ENCODE assay signal across 1 cellular context in genomic region chr2:119240311-119241204, GRCh38.
TF ChIP-seq lines count a peak whose summit lies in the region.

No MANE protein-coding gene starts in this region.

TF ChIP-seq in HepG2, 621 proteins besides CTCF, POLR2A, EP300 and RAD21 (continued from another document):
- no peak for TF ChIP-seq BATF2 (CRISPR knock-in tag; IDR thresholded peaks at IDR 0.05)
- no peak for TF ChIP-seq SRSF4 (IDR thresholded peaks at IDR 0.05; ENCODE audit: low read depth, low read length, poor library complexity, severe bottlenecking)
- no peak for TF ChIP-seq MEF2D (CRISPR knock-in tag; IDR thresholded peaks at IDR 0.05)
- no peak for TF ChIP-seq NR1H2 (CRISPR knock-in tag; IDR thresholded peaks at IDR 0.05; ENCODE audit: borderline replicate concordance, low read depth)
- TF ChIP-seq SP140L (CRISPR knock-in tag; IDR thresholded peaks at IDR 0.05; ENCODE audit: borderline replicate concordance), result no peak
- TF ChIP-seq ZKSCAN5 (CRISPR knock-in tag; IDR thresholded peaks at IDR 0.05), result no peak
- TF ChIP-seq ZNF576 (CRISPR knock-in tag; IDR thresholded peaks at IDR 0.05), result no peak
- TF ChIP-seq PAF1 (CRISPR knock-in tag; IDR thresholded peaks at IDR 0.05), result no peak
- TF ChIP-seq IKZF5 (CRISPR knock-in tag; IDR thresholded peaks at IDR 0.05), result no peak
- TF ChIP-seq NFE2L2 (IDR thresholded peaks at IDR 0.05; ENCODE audit: low read length), result no peak
- no peak for TF ChIP-seq SIX1 (CRISPR knock-in tag; IDR thresholded peaks at IDR 0.05; ENCODE audit: borderline replicate concordance)
- TF ChIP-seq ZNF121 (CRISPR knock-in tag; IDR thresholded peaks at IDR 0.05), result no peak
- TF ChIP-seq JARID2 (CRISPR knock-in tag; IDR thresholded peaks at IDR 0.05; ENCODE audit: insufficient replicate concordance), result no peak
- no peak for TF ChIP-seq CBFB (CRISPR knock-in tag; IDR thresholded peaks at IDR 0.05)
- TF ChIP-seq ZNF496 (CRISPR knock-in tag; IDR thresholded peaks at IDR 0.05; ENCODE audit: insufficient replicate concordance), result no peak
- TF ChIP-seq HBP1 (CRISPR knock-in tag; IDR thresholded peaks at IDR 0.05; ENCODE audit: low read depth), result no peak
- no peak for TF ChIP-seq ZFP90 (CRISPR knock-in tag; IDR thresholded peaks at IDR 0.05; ENCODE audit: borderline replicate concordance)
- no peak for TF ChIP-seq ZNF720 (CRISPR knock-in tag; IDR thresholded peaks at IDR 0.05)
